In the genomic region with DNA sequence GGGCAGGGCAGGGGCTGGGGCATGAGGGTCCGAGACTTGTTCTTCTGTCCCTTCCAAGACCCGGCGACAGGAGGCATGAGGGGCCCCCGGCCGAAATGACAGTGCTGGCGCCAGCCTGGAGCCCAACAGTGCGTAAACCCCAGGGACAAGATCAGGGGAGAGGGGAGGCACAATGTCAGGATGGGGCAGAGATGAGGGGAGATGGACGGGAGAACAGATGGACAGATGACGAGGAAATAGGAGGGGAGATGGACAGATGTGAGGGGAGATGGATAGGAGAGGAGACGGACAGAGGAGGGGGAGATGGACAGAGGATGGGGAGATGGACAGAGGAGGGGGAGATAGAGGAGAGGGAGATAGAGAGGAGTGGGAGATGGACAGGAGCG, we compare ENCODE assay signal across 9 cellular contexts. TPM values are rescaled to one million over a fixed set of nuclear protein-coding genes. Genes with fewer than 3 reads are reported as not detected.
A peak's percentile ranks its signal among the peaks of the same experiment; 100 is the strongest.
DNase-seq lines count a peak whose midpoint lies in the region; ATAC-seq, FAIRE-seq and TF ChIP-seq lines count a peak whose summit lies in the region.
"Had no signal": no experiment of that assay in that cellular context is flagged by ENCODE, and none has a peak within 500 bp of the region (broad histone marks: within the 10 kb centered on the region; RNA-seq: fewer than 3 reads in every experiment).

No MANE protein-coding gene starts in this region.

- H3K36me3 ChIP-seq in A673 (ENCODE audit: insufficient read depth, low read length, poor library complexity, severe bottlenecking), result no peaks in the 10 kb centered on the region
- no peaks in the 10 kb centered on the region for H3K36me3 ChIP-seq in bronchial epithelial cell (ENCODE audit: control insufficient read depth, insufficient read depth, low read length)
- H3K36me3 ChIP-seq in mucosa of stomach (ENCODE audit: control insufficient read depth, insufficient read depth, low read length), result no peaks in the 10 kb centered on the region

- CTCF ChIA-PET in A673 (lab: Charles Lee), result no interaction called here

- POLR2A ChIA-PET in A673 (lab: Charles Lee; ENCODE audit: low non-redundant PET), result no interaction called here

- H3K9me3 ChIP-seq in A673 (ENCODE audit: low read depth, low read length, poor library complexity, severe bottlenecking) (no peaks in the 10 kb centered on the region), mucosa of stomach (ENCODE audit: control insufficient read depth, low read length) (no peaks in the 10 kb centered on the region)

- DNase-seq in A673 (ENCODE audit: low spot score) (no peak), HL-60 (ENCODE audit: low read depth in 1 of 2, low spot score in 1 of 2) (no peak), bronchial epithelial cell (ENCODE audit: low read depth) (no peak), iPS-NIHi11 (ENCODE audit: low spot score) (no peak)
- DNase-seq in stimulated activated CD8-positive, alpha-beta memory T cell treated with anti-CD3 and anti-CD28 coated beads, Interleukin-4, amount 100 ng/mL, for 48 hours, result no peak

- peak overlapping the region; percentile 59 for H3K27ac ChIP-seq in A673 (ENCODE audit: low read depth, low read length, poor library complexity, severe bottlenecking)
- no peak overlapping the region for H3K27ac ChIP-seq in HL-60 (replicated peaks)

- ATAC-seq in HG02763 (IDR thresholded peaks at IDR 0.05; ENCODE audit: unreplicated experiment) (no peak), HG03135 (IDR thresholded peaks at IDR 0.05; ENCODE audit: unreplicated experiment) (no peak)

- no peaks in the 10 kb centered on the region for H3K27me3 ChIP-seq in A673 (replicated peaks; ENCODE audit: insufficient read depth, low read depth, low read length, poor library complexity)
- H3K27me3 ChIP-seq in HL-60 (ENCODE audit: insufficient read depth, poor library complexity, severe bottlenecking), result no peaks in the 10 kb centered on the region
- peaks cover 2% of the 10 kb centered on the region for H3K27me3 ChIP-seq in bronchial epithelial cell (ENCODE audit: control insufficient read depth, insufficient read depth, low read length)
- no peaks in the 10 kb centered on the region for H3K27me3 ChIP-seq in mucosa of stomach (ENCODE audit: control insufficient read depth, insufficient read depth, low read length)

- H3K4me1 ChIP-seq in A673 (ENCODE audit: insufficient read depth, low read length, poor library complexity, severe bottlenecking), result peaks cover 10% of the 10 kb centered on the region
- peaks cover 6% of the 10 kb centered on the region for H3K4me1 ChIP-seq in mucosa of stomach (ENCODE audit: control insufficient read depth, insufficient read depth, low read length)

- no TSS peak for BruUV-seq in A673 (replicated peaks; lab: Mats Ljungman, UMichigan)

- intact Hi-C loops in A673 (cut with micrococcal nuclease; ENCODE audit: unreplicated experiment), result no loop called here

- H3K9ac ChIP-seq in mucosa of stomach (ENCODE audit: low read length), result peak overlapping the region; percentile 89

- no peak for TF ChIP-seq CTCF in A673 (conservative IDR thresholded peaks at IDR 0.05; ENCODE audit: low read depth, low read length)
- no peak for TF ChIP-seq CTCF in HL-60 (IDR thresholded peaks at IDR 0.05; ENCODE audit: insufficient read depth, low read length)
- no peak for TF ChIP-seq CTCF in bronchial epithelial cell (IDR thresholded peaks at IDR 0.05; ENCODE audit: insufficient read depth, low read length, severe bottlenecking)

- no peak for FAIRE-seq in bronchial epithelial cell (lab: Jason Lieb, UNC)
- FAIRE-seq: G401.6 had no signal

- H3K4me3 ChIP-seq in A673 (ENCODE audit: low read depth, low read length, poor library complexity, severe bottlenecking) (peak overlapping the region; percentile 64), HL-60 (replicated peaks; ENCODE audit: insufficient read depth, low read length) (peak overlapping the region; percentile 62), bronchial epithelial cell (ENCODE audit: low read depth, low read length) (peak overlapping the region; percentile 54), mucosa of stomach (ENCODE audit: low read length) (peak overlapping the region; percentile 71)

RNA-seq across cellular contexts. Expression of a gene that starts 0.5 kb away (rescaled TPM):
- total RNA-seq in A673 (2021), result 6.5 and 6.9 TPM in 2 replicates
- total RNA-seq in bronchial epithelial cell, result not detected in 2 replicates

RNA-seq across cellular contexts. Expression of a gene that starts 12.9 kb away (rescaled TPM):
- 2,390 and 2,393 TPM in 2 replicates for total RNA-seq in A673 (2021)
- 3,501 and 4,161 TPM in 2 replicates for total RNA-seq in bronchial epithelial cell

RNA-seq across cellular contexts. Expression of a gene that starts 21.5 kb away (rescaled TPM):
- 22.6 and 23.2 TPM in 2 replicates for total RNA-seq in A673 (2021)
- 17.5 and 29.2 TPM in 2 replicates for total RNA-seq in bronchial epithelial cell

RNA-seq across cellular contexts. Expression of a gene that starts 21.7 kb away (rescaled TPM):
- total RNA-seq in A673 (2021), result 2,088 and 2,093 TPM in 2 replicates
- 4,057 and 8,908 TPM in 2 replicates for total RNA-seq in bronchial epithelial cell

RNA-seq across cellular contexts. Expression of a gene that starts 22.9 kb away (rescaled TPM):
- total RNA-seq in A673 (2021) (122 and 131 TPM in 2 replicates), bronchial epithelial cell (72.8 and 115 TPM in 2 replicates)
